10 cellular contexts compared by ENCODE assay signal in genomic region chr20:50928469-50928868, GRCh38. TPM values are rescaled to one million over a fixed set of nuclear protein-coding genes. Genes with fewer than 3 reads are reported as not detected.
A peak's percentile ranks its signal among the peaks of the same experiment; 100 is the strongest.
DNase-seq lines count a peak whose midpoint lies in the region; ATAC-seq and TF ChIP-seq lines count a peak whose summit lies in the region.
"Had no signal": no experiment of that assay in that cellular context is flagged by ENCODE, and none has a peak within 500 bp of the region (broad histone marks: within the 10 kb centered on the region; RNA-seq: fewer than 3 reads in every experiment).

No MANE protein-coding gene starts in this region.

- peaks cover 34% of the 10 kb centered on the region for H3K4me1 ChIP-seq in ACC112 (ENCODE audit: control insufficient read depth, insufficient read depth, low read length, unreplicated experiment)
- H3K4me1 ChIP-seq in GM23338 (ENCODE audit: insufficient read depth), result peaks cover 48% of the 10 kb centered on the region

- peak in 1 of 2 experiments; percentile 29; a peak in 1 of 4 replicates for TF ChIP-seq CTCF in GM23338 (conservative IDR thresholded peaks at IDR 0.05; ENCODE audit: low read depth in 2 of 2)

- no peaks in the 10 kb centered on the region for H3K27me3 ChIP-seq in ACC112 (ENCODE audit: insufficient read depth, low read length)
- no peaks in the 10 kb centered on the region for H3K27me3 ChIP-seq in GM23338 (ENCODE audit: insufficient read depth)

- H4K20me1 ChIP-seq in GM23338 (replicated peaks; ENCODE audit: insufficient read depth), result peaks cover 54% of the 10 kb centered on the region

- H3K4me3 Mint-ChIP-seq in GM23338, result peak overlapping the region; percentile 94
- H3K4me3 Mint-ChIP-seq in activated naive CD8-positive, alpha-beta T cell treated with anti-CD3 and anti-CD28 coated beads, Interleukin-2, amount 10 ng/mL, durations not matched to agents 7 days and 5 days, result peak overlapping the region; percentile 95

- H3K27ac ChIP-seq in ACC112 (ENCODE audit: low read depth, low read length) (no peak overlapping the region), GM23338 (ENCODE audit: low read depth) (peak overlapping the region; percentile 41; the same call in 1 of the 2 replicates)

- DNase-seq in GM23338 (ENCODE audit: low spot score), result no peak
- DNase-seq in activated naive CD8-positive, alpha-beta T cell treated with anti-CD3 and anti-CD28 coated beads, Interleukin-2, amount 10 ng/mL, durations not matched to agents 7 days and 5 days, result no peak
- peak; percentile 4 for DNase-seq in kidney tubule cell (ENCODE audit: low spot score)
- DNase-seq in NCI-H1436 treated with DMSO at 0.1 percent for 48 hours (lab: John Stamatoyannopoulos, UW), result no peak
- no peak for DNase-seq in DMS153 (lab: John Stamatoyannopoulos, UW)
- DNase-seq in DMS79 (lab: John Stamatoyannopoulos, UW), result no peak
- DNase-seq in middle frontal gyrus (ENCODE audit: extremely low spot score, low spot score), result no peak
- DNase-seq: NCI-H526 had no signal

- peaks cover 59% of the 10 kb centered on the region for H3K4me1 Mint-ChIP-seq in GM23338
- H3K4me1 Mint-ChIP-seq in activated naive CD8-positive, alpha-beta T cell treated with anti-CD3 and anti-CD28 coated beads, Interleukin-2, amount 10 ng/mL, durations not matched to agents 7 days and 5 days, result peaks cover 49% of the 10 kb centered on the region

- peaks cover 76% of the 10 kb centered on the region for H3K36me3 Mint-ChIP-seq in GM23338 (ENCODE audit: low read depth)
- peaks cover 43% of the 10 kb centered on the region for H3K36me3 Mint-ChIP-seq in activated naive CD8-positive, alpha-beta T cell treated with anti-CD3 and anti-CD28 coated beads, Interleukin-2, amount 10 ng/mL, durations not matched to agents 7 days and 5 days

- peak overlapping the region; percentile 91 for H3K4me3 ChIP-seq in ACC112 (ENCODE audit: low read depth, low read length)
- H3K4me3 ChIP-seq in GM23338, result peak overlapping the region; percentile 73
- H3K4me3 ChIP-seq: lung had no signal

- POLR2A ChIA-PET in activated naive CD8-positive, alpha-beta T cell treated with anti-CD3 and anti-CD28 coated beads, Interleukin-2, amount 10 ng/mL, durations not matched to agents 7 days and 5 days (lab: Charles Lee), result interaction anchor here (0.8 to 5.2 kb wide), 5 partner anchors 13 to 136 kb away, joined by 3 to 130 read pairs (median 4); partner anchors contain the start of gene BCAS4

- no peak overlapping the region for H2AFZ ChIP-seq in ACC112 (ENCODE audit: low read length, unreplicated experiment)
- H2AFZ ChIP-seq in GM23338, result no peak overlapping the region

- H3K36me3 ChIP-seq in ACC112 (ENCODE audit: insufficient read depth, low read length) (peaks cover 22% of the 10 kb centered on the region; the same call in 1 of the 2 replicates), GM23338 (ENCODE audit: insufficient read depth) (peaks cover 11% of the 10 kb centered on the region; the same call in 1 of the 2 replicates)

- peak overlapping the region; percentile 86 for H3K4me2 ChIP-seq in GM23338

- H3K79me2 ChIP-seq in ACC112 (ENCODE audit: control insufficient read depth, insufficient read depth, low read length, unreplicated experiment), result peaks cover 75% of the 10 kb centered on the region
- H3K79me2 ChIP-seq in GM23338 (replicated peaks; ENCODE audit: insufficient read depth), result peaks cover 67% of the 10 kb centered on the region

- peaks cover 7% of the 10 kb centered on the region; the same call in 2 of the 3 replicates for H3K9me3 Mint-ChIP-seq in GM23338
- H3K9me3 Mint-ChIP-seq in activated naive CD8-positive, alpha-beta T cell treated with anti-CD3 and anti-CD28 coated beads, Interleukin-2, amount 10 ng/mL, durations not matched to agents 7 days and 5 days, result no peaks in the 10 kb centered on the region

- H3K9me2 ChIP-seq in GM23338 (ENCODE audit: insufficient read depth), result no peaks in the 10 kb centered on the region

- 0 out of 2 replicates have a peak, but pooled peaks cover 11% of the 10 kb centered on the region for H3F3A ChIP-seq in GM23338 (replicated peaks; ENCODE audit: low read depth)

- no peak for ATAC-seq in GM23338
- no peak for ATAC-seq in activated naive CD8-positive, alpha-beta T cell treated with anti-CD3 and anti-CD28 coated beads, Interleukin-2, amount 10 ng/mL, durations not matched to agents 7 days and 5 days (ENCODE audit: low read depth)

- peaks cover 19% of the 10 kb centered on the region for H3K27me3 Mint-ChIP-seq in GM23338 (ENCODE audit: insufficient read depth, low read depth, poor library complexity)
- H3K27me3 Mint-ChIP-seq in activated naive CD8-positive, alpha-beta T cell treated with anti-CD3 and anti-CD28 coated beads, Interleukin-2, amount 10 ng/mL, durations not matched to agents 7 days and 5 days, result no peaks in the 10 kb centered on the region

- peak overlapping the region; percentile 99; the same call in 1 of the 2 replicates for H3K27ac Mint-ChIP-seq in GM23338
- H3K27ac Mint-ChIP-seq in activated naive CD8-positive, alpha-beta T cell treated with anti-CD3 and anti-CD28 coated beads, Interleukin-2, amount 10 ng/mL, durations not matched to agents 7 days and 5 days, result peak overlapping the region; percentile 97

TF ChIP-seq in GM23338, 12 proteins besides CTCF, POLR2A, EP300 and RAD21:
- no peak for TF ChIP-seq NANOG (IDR thresholded peaks at IDR 0.05; ENCODE audit: borderline replicate concordance)
- TF ChIP-seq POLR2AphosphoS5 (IDR thresholded peaks at IDR 0.05; ENCODE audit: low read depth), result no peak
- no peak for TF ChIP-seq EZH2phosphoT487 (IDR thresholded peaks at IDR 0.05; ENCODE audit: unreplicated experiment)
- TF ChIP-seq REST (IDR thresholded peaks at IDR 0.05; ENCODE audit: unreplicated experiment), result no peak
- TF ChIP-seq STAT1 (IDR thresholded peaks at IDR 0.05; ENCODE audit: unreplicated experiment), result no peak

RNA-seq across cellular contexts. Expression of gene ADNP, which starts 2.8 kb away (rescaled TPM):
- total RNA-seq in GM23338 (2014; rRNA removed; shearing (Covaris generic)), result 95.0 and 98.0 TPM in 2 replicates
- polyA plus RNA-seq in GM23338 (2016; fragmentation: Nextera tagmentation; extraction: Ambion mirVana), result 83.9 and 106 TPM in 2 replicates
- total RNA-seq in activated naive CD8-positive, alpha-beta T cell treated with anti-CD3 and anti-CD28 coated beads, Interleukin-2, amount 10 ng/mL, durations not matched to agents 7 days and 5 days, result 10 to 100 TPM; 75.1 to 77.6 TPM

RNA-seq across cellular contexts. Expression of gene DPM1, which starts 29.9 kb away (rescaled TPM):
- total RNA-seq in GM23338 (2014; rRNA removed; shearing (Covaris generic)), result 71.7 and 80.2 TPM in 2 replicates
- 117 and 130 TPM in 2 replicates for polyA plus RNA-seq in GM23338 (2016; fragmentation: Nextera tagmentation; extraction: Ambion mirVana)
- total RNA-seq in activated naive CD8-positive, alpha-beta T cell treated with anti-CD3 and anti-CD28 coated beads, Interleukin-2, amount 10 ng/mL, durations not matched to agents 7 days and 5 days, result 10 to 100 TPM; 48.1 to 48.9 TPM

RNA-seq across cellular contexts. Expression of gene MOCS3, which starts 30.1 kb away (rescaled TPM):
- 9.1 and 9.4 TPM in 2 replicates for total RNA-seq in GM23338 (2014; rRNA removed; shearing (Covaris generic))
- 2.2 and 3.1 TPM in 2 replicates for polyA plus RNA-seq in GM23338 (2016; fragmentation: Nextera tagmentation; extraction: Ambion mirVana)
- 1 to 10 TPM; 5.3 to 5.8 TPM for total RNA-seq in activated naive CD8-positive, alpha-beta T cell treated with anti-CD3 and anti-CD28 coated beads, Interleukin-2, amount 10 ng/mL, durations not matched to agents 7 days and 5 days
